ENCODE assay signal across 8 cellular contexts in the genomic region with DNA sequence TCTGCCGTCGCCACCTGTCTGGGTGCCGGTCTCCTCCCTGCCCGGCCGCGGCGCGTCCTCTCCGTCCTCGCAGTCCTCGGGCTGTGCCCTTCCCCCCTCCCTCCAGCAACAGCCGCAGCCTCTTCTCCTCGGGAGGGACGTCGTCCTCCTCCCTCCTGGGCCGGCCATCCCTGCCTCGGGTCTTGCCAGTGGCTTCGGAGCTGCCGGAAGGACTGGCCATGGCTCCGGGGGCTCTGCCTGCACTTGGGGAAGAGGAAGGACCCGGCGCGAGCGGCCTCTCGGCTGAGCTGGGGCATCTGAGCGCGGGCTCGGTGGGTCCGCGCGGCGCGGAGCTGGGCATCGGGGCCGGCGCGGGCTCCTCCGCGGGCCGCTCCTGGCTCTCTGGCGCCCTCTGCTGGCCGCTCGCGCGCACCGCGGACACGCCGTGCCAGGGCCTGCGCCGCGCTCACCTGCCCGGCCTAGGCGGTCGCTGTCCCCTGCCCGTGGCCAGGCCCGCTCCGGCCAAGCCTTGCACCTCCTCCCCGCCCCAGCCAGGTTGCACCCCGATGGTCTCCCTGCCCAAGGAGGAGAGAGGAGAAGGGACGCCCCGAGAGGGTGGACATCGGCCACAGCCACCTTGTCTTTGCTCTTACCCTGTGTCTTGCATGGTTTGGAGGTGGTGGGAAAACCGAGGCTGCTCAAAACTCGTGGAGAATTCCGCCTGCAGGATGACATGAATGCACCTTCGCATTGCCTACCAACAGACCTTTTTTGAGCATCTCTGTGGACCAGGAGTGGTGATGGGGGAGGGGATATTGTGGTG.
A peak's percentile ranks its signal among the peaks of the same experiment; 100 is the strongest.
DNase-seq lines count a peak whose midpoint lies in the region; TF ChIP-seq lines count a peak whose summit lies in the region.
"Not testable (repeated sequence)": the region's sequence is repeated elsewhere in the genome, so short reads cannot be mapped to it uniquely, and the experiment has no call there.

No MANE protein-coding gene starts in this region.

- H3K27ac ChIP-seq in vagina, result not testable (repeated sequence)

- H3K36me3 ChIP-seq in vagina, result not testable (repeated sequence)

- not testable (repeated sequence) for TF ChIP-seq POLR2A in vagina (IDR thresholded peaks at IDR 0.05)

- TF ChIP-seq CTCF in GM10266 (IDR thresholded peaks at IDR 0.05; ENCODE audit: control insufficient read depth, insufficient read depth, low read depth, missing control alignments) (peak; percentile 72), vagina (IDR thresholded peaks at IDR 0.05) (peak; percentile 15 to 82 (median 35))
- not testable (repeated sequence) for TF ChIP-seq CTCF in fibroblast of the aortic adventitia (IDR thresholded peaks at IDR 0.05; ENCODE audit: insufficient read depth, low read length)

- H3K4me1 ChIP-seq in vagina, result not testable (repeated sequence)

- intact Hi-C loops in vagina (cut with DNase I), result loop anchor here (10.0 kb wide), 1 partner anchor 285 kb away; no protein-coding TSS in a partner anchor

- DNase-seq in GM10266 (ENCODE audit: extremely low spot score) (peak; percentile 51), NCI-H1092 treated with DMSO at 0.1 percent for 48 hours (lab: John Stamatoyannopoulos, UW) (peak; percentile 13), lung microvascular endothelial cell (ENCODE audit: low read depth in 2 of 2) (peak; percentile 1 to 23)
- peak; percentile 11 for DNase-seq in activated CD4-positive, CD25-positive, alpha-beta regulatory T cell treated with anti-CD3 and anti-CD28 coated beads, Interleukin-2, amount 50 U/mL, for 16 hours (ENCODE audit: low read depth, low spot score)
- DNase-seq in activated naive CD8-positive, alpha-beta T cell treated with anti-CD3 and anti-CD28 coated beads, Interleukin-2, amount 50 U/mL, for 16 hours (ENCODE audit: low read depth, low spot score), result peak; percentile 8
- DNase-seq in fibroblast of the aortic adventitia (ENCODE audit: low read depth); vagina (ENCODE audit: extremely low spot score in 2 of 2): not testable (repeated sequence)
- peak; percentile 8 to 40 for DNase-seq in stimulated activated CD4-positive, alpha-beta T cell treated with anti-CD3 and anti-CD28 coated beads, Interleukin-12 subunit alpha, Interleukin-12 subunit beta, amount 100 ng/mL, for 24 hours (ENCODE audit: low read depth in 2 of 2)

- not testable (repeated sequence) for H3K27me3 ChIP-seq in vagina

- not testable (repeated sequence) for H3K9me3 ChIP-seq in vagina

- H3K4me3 ChIP-seq in fibroblast of the aortic adventitia (ENCODE audit: low read depth, low read length) (peak overlapping the region; percentile 22), vagina (peak overlapping the region; percentile 48 to 69)
